In genomic region chr6:35730745-35731413, GRCh38 we compare ENCODE assay signal across 9 cellular contexts. TPM values are rescaled to one million over a fixed set of nuclear protein-coding genes. Genes with fewer than 3 reads are reported as not detected.
DNase-seq lines count a peak whose midpoint lies in the region; ATAC-seq, FAIRE-seq and TF ChIP-seq lines count a peak whose summit lies in the region.
"Had no signal": no experiment of that assay in that cellular context is flagged by ENCODE, and none has a peak within 500 bp of the region (broad histone marks: within the 10 kb centered on the region; RNA-seq: fewer than 3 reads in every experiment).

No MANE protein-coding gene starts in this region.

- H3K4me1 ChIP-seq in HepG2 (ENCODE audit: insufficient read depth, low read length) = peaks cover 67% of the 10 kb centered on the region
- H3K4me1 ChIP-seq in thoracic aorta (ENCODE audit: control insufficient read depth in 1 of 2, low read depth in 2 of 2) = peaks cover 61 to 86% of the 10 kb centered on the region in 2 donors

- H3K79me2 ChIP-seq in HepG2 (ENCODE audit: insufficient read depth, low read length) = no peaks in the 10 kb centered on the region

- in situ Hi-C loops in HepG2 (cut with HindIII; ENCODE audit: extremely low pct_ligation_motif_present, low pct_unique_long_range_greater_than_20kb) = loop anchor here (10.0 kb wide), 1 partner anchor 416 kb away; no protein-coding TSS in a partner anchor

- no peaks in the 10 kb centered on the region for H3K27me3 Mint-ChIP-seq in activated CD8-positive, alpha-beta memory T cell treated with anti-CD3 and anti-CD28 coated beads, Interleukin-2, amount 10 ng/mL, durations not matched to agents 7 days and 5 days
- H3K27me3 Mint-ChIP-seq in activated naive CD8-positive, alpha-beta T cell treated with anti-CD3 and anti-CD28 coated beads, Interleukin-2, amount 50 U/mL, for 24 hours = peaks cover 2% of the 10 kb centered on the region

- H3K9ac ChIP-seq in HepG2 (ENCODE audit: insufficient read depth, low read depth, low read length) = no peak overlapping the region

- H4K20me1 ChIP-seq in HepG2 (ENCODE audit: insufficient read depth, low read length) = no peaks in the 10 kb centered on the region

- TF ChIP-seq POLR2A in HepG2 (IDR thresholded peaks at IDR 0.05; ENCODE audit: insufficient read depth in 1 of 2, low read depth in 2 of 2, low read length in 2 of 2) (no peak), GM18505 (IDR thresholded peaks at IDR 0.05; ENCODE audit: borderline replicate concordance, extremely low read depth, insufficient read depth, insufficient read length) (no peak)

- peak overlapping the region; percentile 84 for H3K4me3 Mint-ChIP-seq in activated CD8-positive, alpha-beta memory T cell treated with anti-CD3 and anti-CD28 coated beads, Interleukin-2, amount 10 ng/mL, durations not matched to agents 7 days and 5 days
- peak overlapping the region; percentile 77 for H3K4me3 Mint-ChIP-seq in activated naive CD8-positive, alpha-beta T cell treated with anti-CD3 and anti-CD28 coated beads, Interleukin-2, amount 50 U/mL, for 24 hours

- H3K36me3 ChIP-seq in HepG2 (replicated peaks in 1 of 2; ENCODE audit: control insufficient read depth in 1 of 2, insufficient read depth in 2 of 2, low read length in 2 of 2) (no peaks in the 10 kb centered on the region), thoracic aorta (no peaks in the 10 kb centered on the region)

- peak overlapping the region; percentile 100 for H3K4me2 ChIP-seq in HepG2 (ENCODE audit: low read depth, low read length)

- TF ChIP-seq EP300 in HepG2 (IDR thresholded peaks at IDR 0.05; ENCODE audit: low read depth in 2 of 2, low read length in 2 of 2) = no peak
- no peak for TF ChIP-seq EP300 in HepG2 (CRISPR knock-in tag; IDR thresholded peaks at IDR 0.05; ENCODE audit: borderline replicate concordance)

- ATAC-seq in activated CD8-positive, alpha-beta memory T cell treated with anti-CD3 and anti-CD28 coated beads, Interleukin-2, amount 10 ng/mL, durations not matched to agents 7 days and 5 days = peak; percentile 2
- no peak for ATAC-seq in activated naive CD8-positive, alpha-beta T cell treated with anti-CD3 and anti-CD28 coated beads, Interleukin-2, amount 50 U/mL, for 24 hours
- ATAC-seq in HepG2 = peak; percentile 0; the same call in 2 of the 3 replicates
- no peak for ATAC-seq in thoracic aorta (ENCODE audit: insufficient number of reproducible peaks, low FRiP score, low read depth)
- no peak for ATAC-seq in GM18505 (IDR thresholded peaks at IDR 0.05; ENCODE audit: unreplicated experiment)

- CTCF ChIA-PET in activated CD8-positive, alpha-beta memory T cell treated with anti-CD3 and anti-CD28 coated beads, Interleukin-2, amount 10 ng/mL, durations not matched to agents 7 days and 5 days (lab: Charles Lee) = interaction anchor here (0.6 to 15.3 kb wide), 4 partner anchors 9 to 366 kb away, joined by 3 to 195 read pairs (median 4); partner anchors contain the start of gene FKBP5
- CTCF ChIA-PET in HepG2 (lab: Yijun Ruan, JAX; ENCODE audit: low intra/inter-chr PET ratio, low total read pairs) = no interaction called here

- H3K4me1 Mint-ChIP-seq in activated CD8-positive, alpha-beta memory T cell treated with anti-CD3 and anti-CD28 coated beads, Interleukin-2, amount 10 ng/mL, durations not matched to agents 7 days and 5 days = peaks cover 71% of the 10 kb centered on the region
- H3K4me1 Mint-ChIP-seq in activated naive CD8-positive, alpha-beta T cell treated with anti-CD3 and anti-CD28 coated beads, Interleukin-2, amount 50 U/mL, for 24 hours = peaks cover 86% of the 10 kb centered on the region

- peak overlapping the region; percentile 96 for H3K27ac Mint-ChIP-seq in activated CD8-positive, alpha-beta memory T cell treated with anti-CD3 and anti-CD28 coated beads, Interleukin-2, amount 10 ng/mL, durations not matched to agents 7 days and 5 days
- peak overlapping the region; percentile 47 for H3K27ac Mint-ChIP-seq in activated naive CD8-positive, alpha-beta T cell treated with anti-CD3 and anti-CD28 coated beads, Interleukin-2, amount 50 U/mL, for 24 hours

- H3K9me3 ChIP-seq in HepG2 (ENCODE audit: low read length) = no peaks in the 10 kb centered on the region
- H3K9me3 ChIP-seq in thoracic aorta = no peaks in the 10 kb centered on the region

- DNase-seq in activated CD8-positive, alpha-beta memory T cell treated with anti-CD3 and anti-CD28 coated beads, Interleukin-2, amount 10 ng/mL, durations not matched to agents 7 days and 5 days = no peak
- DNase-seq in activated CD8-positive, alpha-beta memory T cell treated with anti-CD3 and anti-CD28 coated beads, Interleukin-2, amount 50 U/mL, for 4 hours = no peak
- no peak for DNase-seq in activated naive CD8-positive, alpha-beta T cell treated with anti-CD3 and anti-CD28 coated beads, Interleukin-2, amount 50 U/mL, for 24 hours
- DNase-seq in HepG2 (ENCODE audit: low spot score) (no peak), thoracic aorta (ENCODE audit: low spot score) (no peak), 8988T (no peak), NCI-H446 treated with DMSO at 0.1 percent for 48 hours (lab: John Stamatoyannopoulos, UW) (no peak)

- intact Hi-C loops in HepG2 (cut with micrococcal nuclease; ENCODE audit: unreplicated experiment) = loop anchor here (10.0 kb wide), 1 partner anchor 436 kb away; the partner anchor contains the start of gene DEF6

- TF ChIP-seq RAD21 in HepG2 (CRISPR knock-in tag; IDR thresholded peaks at IDR 0.05) = no peak

- H2AFZ ChIP-seq in HepG2 (ENCODE audit: low read length) = no peak overlapping the region

- POLR2A ChIA-PET in HepG2 (lab: Yijun Ruan, JAX) = interaction anchor here (1.8 kb wide), 1 partner anchor 128 kb away, joined by 19 read pairs; no protein-coding TSS in a partner anchor

- BruUV-seq in HepG2 (replicated peaks; lab: Mats Ljungman, UMichigan) = no TSS peak

- FAIRE-seq in HepG2 (lab: Jason Lieb, UNC) = no peak

- 4% methylated on average over 15 of the region's 15 CpGs for WGBS in HepG2 (ENCODE audit: low lambda C conversion rate)

- H3K36me3 Mint-ChIP-seq in activated CD8-positive, alpha-beta memory T cell treated with anti-CD3 and anti-CD28 coated beads, Interleukin-2, amount 10 ng/mL, durations not matched to agents 7 days and 5 days = no peaks in the 10 kb centered on the region
- H3K36me3 Mint-ChIP-seq in activated naive CD8-positive, alpha-beta T cell treated with anti-CD3 and anti-CD28 coated beads, Interleukin-2, amount 50 U/mL, for 24 hours (ENCODE audit: low read depth) = no peaks in the 10 kb centered on the region

- no peak for TF ChIP-seq CTCF in HepG2 (CRISPR knock-in tag; IDR thresholded peaks at IDR 0.05)
- TF ChIP-seq CTCF in thoracic aorta (IDR thresholded peaks at IDR 0.05) = no peak

- H3K27ac ChIP-seq in HepG2 (ENCODE audit: extremely low read length, insufficient read depth, low read length) (no peak overlapping the region), thoracic aorta (peak overlapping the region; percentile 100)

- H3K9me3 Mint-ChIP-seq in activated CD8-positive, alpha-beta memory T cell treated with anti-CD3 and anti-CD28 coated beads, Interleukin-2, amount 10 ng/mL, durations not matched to agents 7 days and 5 days (ENCODE audit: low read depth) = no peaks in the 10 kb centered on the region
- H3K9me3 Mint-ChIP-seq in activated naive CD8-positive, alpha-beta T cell treated with anti-CD3 and anti-CD28 coated beads, Interleukin-2, amount 50 U/mL, for 24 hours = no peaks in the 10 kb centered on the region

- H3K4me3 ChIP-seq in HepG2 (replicated peaks in 1 of 3; ENCODE audit: insufficient read depth in 1 of 3, low read depth in 2 of 3, low read length in 3 of 3) (peak overlapping the region in 2 of 3 experiments; percentile 63 to 88; a peak in 4 of 6 replicates), thoracic aorta (peak overlapping the region; percentile 89)

- no peaks in the 10 kb centered on the region; a peak in 1 of 5 replicates for H3K27me3 ChIP-seq in HepG2 (ENCODE audit: control insufficient read depth in 1 of 2, insufficient read depth in 2 of 2, low read length in 2 of 2)
- H3K27me3 ChIP-seq in thoracic aorta (replicated peaks; ENCODE audit: insufficient read depth) = no peaks in the 10 kb centered on the region

RNA-seq across cellular contexts. Expression of gene ARMC12, which starts 6.0 kb away (rescaled TPM):
- total RNA-seq in activated CD8-positive, alpha-beta memory T cell treated with anti-CD3 and anti-CD28 coated beads, Interleukin-2, amount 10 ng/mL, durations not matched to agents 7 days and 5 days = under 1 TPM; 0.45 to 0.96 TPM
- total RNA-seq in HepG2 (2016; rRNA removed; fragmentation: Illumina TruSeq; extraction: Trizol) (not detected in 2 replicates), thoracic aorta (not detected)
- total RNA-seq in HepG2 (2016; cell fraction: cytosol; rRNA removed; fragmentation: Illumina TruSeq; extraction: Trizol; ENCODE audit: low read depth) = not detected in 2 replicates
- 0.17 TPM in 1 of 2 replicates, not detected in the other for total RNA-seq in HepG2 (2016; cell fraction: insoluble cytoplasmic fraction; rRNA removed; fragmentation: Illumina TruSeq; extraction: Trizol)
- total RNA-seq in HepG2 (2016; cell fraction: membrane; rRNA removed; fragmentation: Illumina TruSeq; extraction: Trizol) = not detected in 2 replicates
- not detected in 2 replicates for total RNA-seq in HepG2 (2016; cell fraction: nucleus; rRNA removed; fragmentation: Illumina TruSeq; extraction: Trizol)
- polyA plus RNA-seq in HepG2 (2011; rRNA removed) = 1.3 and 1.4 TPM in 2 replicates
- polyA plus RNA-seq in HepG2 (2011; cell fraction: cytosol; rRNA removed) = 0.71 and 1.0 TPM in 2 replicates
- 4.4 and 4.7 TPM in 2 replicates for polyA plus RNA-seq in HepG2 (2011; cell fraction: nucleus; rRNA removed)
- 0.15 and 0.76 TPM in 2 replicates for polyA plus RNA-seq in HepG2 (2012)
- 0.15 TPM in 1 of 2 replicates, not detected in the other for polyA plus RNA-seq in HepG2 (2016; cell fraction: cytosol; fragmentation: Illumina TruSeq; extraction: Trizol; ENCODE audit: low read depth)
- not detected in 2 replicates for polyA plus RNA-seq in HepG2 (2016; cell fraction: insoluble cytoplasmic fraction; fragmentation: Illumina TruSeq; extraction: Trizol; ENCODE audit: low read depth)
- not detected in 2 replicates for polyA plus RNA-seq in HepG2 (2016; cell fraction: membrane; fragmentation: Illumina TruSeq; extraction: Trizol; ENCODE audit: low read depth)
- polyA plus RNA-seq in HepG2 (2016; cell fraction: nucleus; fragmentation: Illumina TruSeq; extraction: Trizol; ENCODE audit: insufficient read depth, low read depth) = 0.47 TPM in 1 of 2 replicates, not detected in the other
- 0.21 and 0.38 TPM in 2 replicates for polyA minus RNA-seq in HepG2 (2011; rRNA and poly(A)+ RNA removed; ENCODE audit: low replicate concordance)
- polyA minus RNA-seq in HepG2 (2011; cell fraction: cytosol; rRNA and poly(A)+ RNA removed) = not detected in 2 replicates
- 1.2 TPM in 1 of 2 replicates, not detected in the other for polyA minus RNA-seq in HepG2 (2011; cell fraction: nucleus; rRNA and poly(A)+ RNA removed)

RNA-seq across cellular contexts. Expression of gene FKBP5, which starts 42.2 kb away (rescaled TPM):
- total RNA-seq in activated CD8-positive, alpha-beta memory T cell treated with anti-CD3 and anti-CD28 coated beads, Interleukin-2, amount 10 ng/mL, durations not matched to agents 7 days and 5 days = 10 to 100 TPM; 53.8 to 70.6 TPM
- total RNA-seq in HepG2 (2016; rRNA removed; fragmentation: Illumina TruSeq; extraction: Trizol) = 17.4 and 30.9 TPM in 2 replicates
- 9.1 and 9.8 TPM in 2 replicates for total RNA-seq in HepG2 (2016; cell fraction: cytosol; rRNA removed; fragmentation: Illumina TruSeq; extraction: Trizol; ENCODE audit: low read depth)
- 17.4 and 28.9 TPM in 2 replicates for total RNA-seq in HepG2 (2016; cell fraction: insoluble cytoplasmic fraction; rRNA removed; fragmentation: Illumina TruSeq; extraction: Trizol)
- total RNA-seq in HepG2 (2016; cell fraction: membrane; rRNA removed; fragmentation: Illumina TruSeq; extraction: Trizol) = 15.6 and 16.6 TPM in 2 replicates
- 13.7 and 15.0 TPM in 2 replicates for total RNA-seq in HepG2 (2016; cell fraction: nucleus; rRNA removed; fragmentation: Illumina TruSeq; extraction: Trizol)
- polyA plus RNA-seq in HepG2 (2011; rRNA removed) = 6.9 and 8.0 TPM in 2 replicates
- 4.0 and 5.9 TPM in 2 replicates for polyA plus RNA-seq in HepG2 (2011; cell fraction: cytosol; rRNA removed)
- polyA plus RNA-seq in HepG2 (2011; cell fraction: nucleus; rRNA removed) = 2.9 and 3.5 TPM in 2 replicates
- polyA plus RNA-seq in HepG2 (2012) = 13.9 and 16.1 TPM in 2 replicates
- polyA plus RNA-seq in HepG2 (2016; cell fraction: cytosol; fragmentation: Illumina TruSeq; extraction: Trizol; ENCODE audit: low read depth) = 2.6 and 2.8 TPM in 2 replicates
- 46.6 and 52.0 TPM in 2 replicates for polyA plus RNA-seq in HepG2 (2016; cell fraction: insoluble cytoplasmic fraction; fragmentation: Illumina TruSeq; extraction: Trizol; ENCODE audit: low read depth)
- polyA plus RNA-seq in HepG2 (2016; cell fraction: membrane; fragmentation: Illumina TruSeq; extraction: Trizol; ENCODE audit: low read depth) = 10.4 and 11.9 TPM in 2 replicates
- 24.1 and 24.8 TPM in 2 replicates for polyA plus RNA-seq in HepG2 (2016; cell fraction: nucleus; fragmentation: Illumina TruSeq; extraction: Trizol; ENCODE audit: insufficient read depth, low read depth)
- 4.5 and 8.4 TPM in 2 replicates for polyA minus RNA-seq in HepG2 (2011; rRNA and poly(A)+ RNA removed; ENCODE audit: low replicate concordance)
- polyA minus RNA-seq in HepG2 (2011; cell fraction: cytosol; rRNA and poly(A)+ RNA removed) = 6.9 and 7.1 TPM in 2 replicates
- 7.6 and 10.1 TPM in 2 replicates for polyA minus RNA-seq in HepG2 (2011; cell fraction: nucleus; rRNA and poly(A)+ RNA removed)
- 100 to 1,000 TPM; 156 to 271 TPM for total RNA-seq in thoracic aorta

RNA-seq across cellular contexts. Expression of gene CLPSL2, which starts 45.5 kb away (rescaled TPM):
- total RNA-seq in activated CD8-positive, alpha-beta memory T cell treated with anti-CD3 and anti-CD28 coated beads, Interleukin-2, amount 10 ng/mL, durations not matched to agents 7 days and 5 days = not detected
- not detected in 2 replicates for total RNA-seq in HepG2 (2016; rRNA removed; fragmentation: Illumina TruSeq; extraction: Trizol)
- total RNA-seq in HepG2 (2016; cell fraction: cytosol; rRNA removed; fragmentation: Illumina TruSeq; extraction: Trizol; ENCODE audit: low read depth) = not detected in 2 replicates
- not detected in 2 replicates for total RNA-seq in HepG2 (2016; cell fraction: insoluble cytoplasmic fraction; rRNA removed; fragmentation: Illumina TruSeq; extraction: Trizol)
- not detected in 2 replicates for total RNA-seq in HepG2 (2016; cell fraction: membrane; rRNA removed; fragmentation: Illumina TruSeq; extraction: Trizol)
- not detected in 2 replicates for total RNA-seq in HepG2 (2016; cell fraction: nucleus; rRNA removed; fragmentation: Illumina TruSeq; extraction: Trizol)
- not detected in 2 replicates for polyA plus RNA-seq in HepG2 (2011; rRNA removed)
- not detected in 2 replicates for polyA plus RNA-seq in HepG2 (2011; cell fraction: cytosol; rRNA removed)
- not detected in 2 replicates for polyA plus RNA-seq in HepG2 (2011; cell fraction: nucleus; rRNA removed)
- not detected in 2 replicates for polyA plus RNA-seq in HepG2 (2012)
- not detected in 2 replicates for polyA plus RNA-seq in HepG2 (2016; cell fraction: cytosol; fragmentation: Illumina TruSeq; extraction: Trizol; ENCODE audit: low read depth)
- polyA plus RNA-seq in HepG2 (2016; cell fraction: insoluble cytoplasmic fraction; fragmentation: Illumina TruSeq; extraction: Trizol; ENCODE audit: low read depth) = not detected in 2 replicates
- polyA plus RNA-seq in HepG2 (2016; cell fraction: membrane; fragmentation: Illumina TruSeq; extraction: Trizol; ENCODE audit: low read depth) = not detected in 2 replicates
- not detected in 2 replicates for polyA plus RNA-seq in HepG2 (2016; cell fraction: nucleus; fragmentation: Illumina TruSeq; extraction: Trizol; ENCODE audit: insufficient read depth, low read depth)
- not detected in 2 replicates for polyA minus RNA-seq in HepG2 (2011; rRNA and poly(A)+ RNA removed; ENCODE audit: low replicate concordance)
- not detected in 2 replicates for polyA minus RNA-seq in HepG2 (2011; cell fraction: cytosol; rRNA and poly(A)+ RNA removed)
- polyA minus RNA-seq in HepG2 (2011; cell fraction: nucleus; rRNA and poly(A)+ RNA removed) = not detected in 2 replicates
- not detected for total RNA-seq in thoracic aorta
- total RNA-seq: Daoy had no signal

RNA-seq across cellular contexts. Expression of gene CLPSL1, which starts 49.9 kb away (rescaled TPM):
- not detected for total RNA-seq in activated CD8-positive, alpha-beta memory T cell treated with anti-CD3 and anti-CD28 coated beads, Interleukin-2, amount 10 ng/mL, durations not matched to agents 7 days and 5 days
- total RNA-seq in HepG2 (2016; rRNA removed; fragmentation: Illumina TruSeq; extraction: Trizol) (not detected in 2 replicates), thoracic aorta (not detected)
- not detected in 2 replicates for total RNA-seq in HepG2 (2016; cell fraction: cytosol; rRNA removed; fragmentation: Illumina TruSeq; extraction: Trizol; ENCODE audit: low read depth)
- not detected in 2 replicates for total RNA-seq in HepG2 (2016; cell fraction: insoluble cytoplasmic fraction; rRNA removed; fragmentation: Illumina TruSeq; extraction: Trizol)
- total RNA-seq in HepG2 (2016; cell fraction: membrane; rRNA removed; fragmentation: Illumina TruSeq; extraction: Trizol) = not detected in 2 replicates
- total RNA-seq in HepG2 (2016; cell fraction: nucleus; rRNA removed; fragmentation: Illumina TruSeq; extraction: Trizol) = not detected in 2 replicates
- not detected in 2 replicates for polyA plus RNA-seq in HepG2 (2011; rRNA removed)
- not detected in 2 replicates for polyA plus RNA-seq in HepG2 (2011; cell fraction: cytosol; rRNA removed)
- not detected in 2 replicates for polyA plus RNA-seq in HepG2 (2011; cell fraction: nucleus; rRNA removed)
- polyA plus RNA-seq in HepG2 (2012) = not detected in 2 replicates
- not detected in 2 replicates for polyA plus RNA-seq in HepG2 (2016; cell fraction: cytosol; fragmentation: Illumina TruSeq; extraction: Trizol; ENCODE audit: low read depth)
- not detected in 2 replicates for polyA plus RNA-seq in HepG2 (2016; cell fraction: insoluble cytoplasmic fraction; fragmentation: Illumina TruSeq; extraction: Trizol; ENCODE audit: low read depth)
- not detected in 2 replicates for polyA plus RNA-seq in HepG2 (2016; cell fraction: membrane; fragmentation: Illumina TruSeq; extraction: Trizol; ENCODE audit: low read depth)
- not detected in 2 replicates for polyA plus RNA-seq in HepG2 (2016; cell fraction: nucleus; fragmentation: Illumina TruSeq; extraction: Trizol; ENCODE audit: insufficient read depth, low read depth)
- polyA minus RNA-seq in HepG2 (2011; rRNA and poly(A)+ RNA removed; ENCODE audit: low replicate concordance) = not detected in 2 replicates
- not detected in 2 replicates for polyA minus RNA-seq in HepG2 (2011; cell fraction: cytosol; rRNA and poly(A)+ RNA removed)
- not detected in 2 replicates for polyA minus RNA-seq in HepG2 (2011; cell fraction: nucleus; rRNA and poly(A)+ RNA removed)
- total RNA-seq: Daoy had no signal

Comparison
In these comparisons a context has a peak if more than half of its experiments do, and no peak if none do; other contexts are left out.
1. ATAC-seq: peak in activated CD8-positive, alpha-beta memory T cell treated with anti-CD3 and anti-CD28 coated beads, Interleukin-2, amount 10 ng/mL, durations not matched to agents 7 days and 5 days (single experiment) and HepG2 (single experiment); none in activated naive CD8-positive, alpha-beta T cell treated with anti-CD3 and anti-CD28 coated beads, Interleukin-2, amount 50 U/mL, for 24 hours (single experiment), thoracic aorta (single experiment) and GM18505 (single experiment).